17 cellular contexts compared by ENCODE assay signal in the genomic region with DNA sequence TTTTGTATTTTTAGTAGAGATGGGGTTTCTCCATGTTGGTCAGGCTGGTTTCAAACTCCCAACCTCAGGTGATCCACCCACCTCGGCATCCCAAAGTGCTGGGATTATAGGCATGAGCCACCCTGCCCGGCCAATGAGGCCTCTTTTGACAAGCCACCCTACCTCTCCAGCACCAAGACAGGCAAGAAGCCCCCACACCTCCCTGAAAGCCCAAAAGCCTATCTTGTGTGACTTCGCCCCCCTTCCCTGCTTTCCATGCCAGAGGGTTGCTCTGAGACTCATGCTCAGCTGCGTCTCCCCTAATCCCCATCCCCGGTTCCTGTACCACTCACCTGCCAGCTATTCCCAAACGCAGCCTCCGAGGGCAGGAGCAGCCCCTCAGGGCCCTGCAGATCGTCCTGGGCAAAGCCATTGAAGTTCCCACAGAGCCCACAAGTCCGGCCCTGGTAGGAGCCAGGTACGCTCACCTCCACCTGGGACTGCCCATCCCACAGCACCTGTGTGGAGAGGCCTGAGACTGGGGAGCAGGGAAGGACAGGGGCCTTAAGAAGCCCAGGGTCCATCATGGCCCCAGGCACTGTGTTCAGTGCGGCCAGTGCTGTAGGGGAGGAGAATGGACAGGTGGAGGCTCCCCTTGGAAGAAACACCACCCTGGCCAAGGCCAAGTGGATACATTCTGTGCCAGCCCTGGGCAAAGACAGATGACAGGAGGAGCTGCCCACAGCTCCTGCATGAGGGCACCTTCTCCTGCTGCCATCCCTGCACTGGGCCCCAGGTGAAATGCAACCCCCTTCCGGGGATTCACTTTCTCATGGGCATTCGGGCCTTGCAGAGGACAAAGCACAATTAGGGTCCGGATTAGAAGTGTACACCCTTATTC. TPM values are rescaled to one million over a fixed set of nuclear protein-coding genes. Genes with fewer than 3 reads are reported as not detected.
A peak's percentile ranks its signal among the peaks of the same experiment; 100 is the strongest.
DNase-seq lines count a peak whose midpoint lies in the region; ATAC-seq and TF ChIP-seq lines count a peak whose summit lies in the region.
"Had no signal": no experiment of that assay in that cellular context is flagged by ENCODE, and none has a peak within 500 bp of the region (broad histone marks: within the 10 kb centered on the region; RNA-seq: fewer than 3 reads in every experiment).

No MANE protein-coding gene starts in this region.

- no peak for TF ChIP-seq CTCF in PC-3 (conservative IDR thresholded peaks at IDR 0.05; ENCODE audit: low read depth, low read length)
- no peak for TF ChIP-seq CTCF in sigmoid colon (IDR thresholded peaks at IDR 0.05)
- no peak for TF ChIP-seq CTCF in endodermal cell (conservative IDR thresholded peaks at IDR 0.05)

- H3K4me2 ChIP-seq in PC-3 (ENCODE audit: low read length): peak overlapping the region; percentile 83

- CTCF ChIA-PET in PC-3 (lab: Charles Lee): interaction anchor here (0.6 to 1.8 kb wide), 2 partner anchors 16 to 19 kb away, joined by 3 to 9 read pairs; a partner anchor contains a TSS

- BruUV-seq in PC-3 (replicated peaks; lab: Mats Ljungman, UMichigan): no TSS peak

- no peak for TF ChIP-seq POLR2A in sigmoid colon (IDR thresholded peaks at IDR 0.05)

- H3K9me3 ChIP-seq in PC-3 (ENCODE audit: low read length): no peaks in the 10 kb centered on the region
- no peaks in the 10 kb centered on the region for H3K9me3 ChIP-seq in sigmoid colon
- H3K9me3 ChIP-seq in endodermal cell (ENCODE audit: control insufficient read depth, low read length): no peaks in the 10 kb centered on the region
- H3K9me3 ChIP-seq: BLaER1 treated with 17β-estradiol and CSF1 and Interleukin-3, amounts not matched to agents 10 nM and 100 nM had no signal

- no peak for ATAC-seq in activated naive CD8-positive, alpha-beta T cell treated with anti-CD3 and anti-CD28 coated beads, Interleukin-2, amount 10 ng/mL, durations not matched to agents 7 days and 5 days (ENCODE audit: low read depth)
- ATAC-seq in PC-3: no peak

- H3K27ac Mint-ChIP-seq in activated naive CD8-positive, alpha-beta T cell treated with anti-CD3 and anti-CD28 coated beads, Interleukin-2, amount 10 ng/mL, durations not matched to agents 7 days and 5 days: peak overlapping the region; percentile 58
- H3K27ac Mint-ChIP-seq in activated naive CD8-positive, alpha-beta T cell treated with anti-CD3 and anti-CD28 coated beads for 36 hours: no peak overlapping the region
- no peak overlapping the region for H3K27ac Mint-ChIP-seq in endodermal cell

- TF ChIP-seq EP300 in sigmoid colon (IDR thresholded peaks at IDR 0.05): no peak

- H3K9me3 Mint-ChIP-seq in activated naive CD8-positive, alpha-beta T cell treated with anti-CD3 and anti-CD28 coated beads, Interleukin-2, amount 10 ng/mL, durations not matched to agents 7 days and 5 days: no peaks in the 10 kb centered on the region
- H3K9me3 Mint-ChIP-seq in activated naive CD8-positive, alpha-beta T cell treated with anti-CD3 and anti-CD28 coated beads for 36 hours: peaks cover under 1% of the 10 kb centered on the region
- H3K9me3 Mint-ChIP-seq in endodermal cell: peaks cover 1% of the 10 kb centered on the region

- H4K20me1 ChIP-seq in PC-3 (ENCODE audit: low read length): no peaks in the 10 kb centered on the region

- H3K4me1 Mint-ChIP-seq in activated naive CD8-positive, alpha-beta T cell treated with anti-CD3 and anti-CD28 coated beads, Interleukin-2, amount 10 ng/mL, durations not matched to agents 7 days and 5 days: peaks cover 7% of the 10 kb centered on the region
- peaks cover under 1% of the 10 kb centered on the region for H3K4me1 Mint-ChIP-seq in activated naive CD8-positive, alpha-beta T cell treated with anti-CD3 and anti-CD28 coated beads for 36 hours
- H3K4me1 Mint-ChIP-seq in endodermal cell: no peaks in the 10 kb centered on the region

- H2AFZ ChIP-seq in PC-3 (ENCODE audit: low read length): no peak overlapping the region

- no peak overlapping the region for H3K9ac ChIP-seq in PC-3 (ENCODE audit: low read length)
- H3K9ac ChIP-seq in endodermal cell (ENCODE audit: extremely low read depth, low read length, poor library complexity, severe bottlenecking): no peak overlapping the region

- H3K79me2 ChIP-seq in PC-3 (ENCODE audit: low read length): no peaks in the 10 kb centered on the region

- DNase-seq in activated naive CD8-positive, alpha-beta T cell treated with anti-CD3 and anti-CD28 coated beads, Interleukin-2, amount 10 ng/mL, durations not matched to agents 7 days and 5 days: peak; percentile 32
- no peak for DNase-seq in activated naive CD8-positive, alpha-beta T cell treated with anti-CD3 and anti-CD28 coated beads for 36 hours
- DNase-seq in PC-3 (no peak), islet precursor cell (peak; percentile 42), sigmoid colon (peak; percentile 39), GDM1 (lab: John Stamatoyannopoulos, UW) (no peak), RPMI8226 (no peak), endodermal cell (no peak)
- DNase-seq: DMS 273 treated with DMSO at 0.1 percent for 48 hours, IMR-90, Kasumi-1, MM.1S, NCI-H1105, NCI-H1694, NCI-H2227 treated with DMSO at 0.1 percent for 48 hours, NCI-H524 had no signal

- H3K4me1 ChIP-seq in PC-3 (ENCODE audit: insufficient read depth, low read length) (peaks cover 15% of the 10 kb centered on the region), sigmoid colon (peaks cover 0 to 9% (median 3%) of the 10 kb centered on the region in 4 donors), endodermal cell (ENCODE audit: control insufficient read depth, insufficient read depth, low read length) (no peaks in the 10 kb centered on the region)

- no peaks in the 10 kb centered on the region for H3K36me3 Mint-ChIP-seq in activated naive CD8-positive, alpha-beta T cell treated with anti-CD3 and anti-CD28 coated beads, Interleukin-2, amount 10 ng/mL, durations not matched to agents 7 days and 5 days
- no peaks in the 10 kb centered on the region for H3K36me3 Mint-ChIP-seq in activated naive CD8-positive, alpha-beta T cell treated with anti-CD3 and anti-CD28 coated beads for 36 hours
- H3K36me3 Mint-ChIP-seq in endodermal cell (ENCODE audit: low read depth): peaks cover under 1% of the 10 kb centered on the region

- H3K36me3 ChIP-seq in PC-3 (ENCODE audit: low read depth, low read length) (no peaks in the 10 kb centered on the region), sigmoid colon (no peaks in the 10 kb centered on the region), endodermal cell (ENCODE audit: control insufficient read depth, insufficient read depth, low read length) (no peaks in the 10 kb centered on the region)
- H3K36me3 ChIP-seq: BLaER1 treated with 17β-estradiol and CSF1 and Interleukin-3, amounts not matched to agents 10 nM and 100 nM had no signal

- H3K4me3 ChIP-seq in PC-3 (ENCODE audit: low read length) (no peak overlapping the region), sigmoid colon (no peak overlapping the region), endodermal cell (ENCODE audit: low read length) (no peak overlapping the region)
- H3K4me3 ChIP-seq: BLaER1 treated with 17β-estradiol and CSF1 and Interleukin-3, amounts not matched to agents 10 nM and 100 nM had no signal

- no peak overlapping the region for H3K4me3 Mint-ChIP-seq in activated naive CD8-positive, alpha-beta T cell treated with anti-CD3 and anti-CD28 coated beads, Interleukin-2, amount 10 ng/mL, durations not matched to agents 7 days and 5 days
- no peak overlapping the region for H3K4me3 Mint-ChIP-seq in activated naive CD8-positive, alpha-beta T cell treated with anti-CD3 and anti-CD28 coated beads for 36 hours
- no peak overlapping the region for H3K4me3 Mint-ChIP-seq in endodermal cell

- peaks cover 5% of the 10 kb centered on the region for H3K27me3 Mint-ChIP-seq in activated naive CD8-positive, alpha-beta T cell treated with anti-CD3 and anti-CD28 coated beads, Interleukin-2, amount 10 ng/mL, durations not matched to agents 7 days and 5 days
- H3K27me3 Mint-ChIP-seq in activated naive CD8-positive, alpha-beta T cell treated with anti-CD3 and anti-CD28 coated beads for 36 hours: no peaks in the 10 kb centered on the region
- no peaks in the 10 kb centered on the region for H3K27me3 Mint-ChIP-seq in endodermal cell (ENCODE audit: insufficient read depth)

- WGBS in sigmoid colon, 2 donors: 91 to 94% methylated on average over 14 of the region's 14 CpGs
- WGBS in endodermal cell (ENCODE audit: insufficient coverage in 1 of 2, insufficient read length in 1 of 2), 2 experiments: 89 to 92% methylated on average over 12 to 14 of the region's 14 CpGs

- H3F3A ChIP-seq in PC-3 (ENCODE audit: low read length, unreplicated experiment): no peaks in the 10 kb centered on the region

- H3K27ac ChIP-seq in PC-3 (ENCODE audit: low read length) (no peak overlapping the region), sigmoid colon (no peak overlapping the region), endodermal cell (ENCODE audit: low read depth, low read length) (no peak overlapping the region)
- H3K27ac ChIP-seq: BLaER1 treated with 17β-estradiol and CSF1 and Interleukin-3, amounts not matched to agents 10 nM and 100 nM had no signal

- POLR2A ChIA-PET in activated naive CD8-positive, alpha-beta T cell treated with anti-CD3 and anti-CD28 coated beads, Interleukin-2, amount 10 ng/mL, durations not matched to agents 7 days and 5 days (lab: Charles Lee): interaction anchor here (0.8 to 1.4 kb wide), 3 partner anchors 10 to 16 kb away, joined by 3 to 4 read pairs (median 3); a partner anchor contains a TSS
- POLR2A ChIA-PET in PC-3 (lab: Charles Lee; ENCODE audit: unreplicated experiment): no interaction called here

- H3K9me2 ChIP-seq in PC-3 (replicated peaks; ENCODE audit: low read length): no peaks in the 10 kb centered on the region

- H3K27me3 ChIP-seq in PC-3 (ENCODE audit: low read length): no peaks in the 10 kb centered on the region
- no peaks in the 10 kb centered on the region for H3K27me3 ChIP-seq in sigmoid colon
- H3K27me3 ChIP-seq in endodermal cell (ENCODE audit: control insufficient read depth, insufficient read depth, low read length, poor library complexity, severe bottlenecking): no peaks in the 10 kb centered on the region
- H3K27me3 ChIP-seq: BLaER1 treated with 17β-estradiol and CSF1 and Interleukin-3, amounts not matched to agents 10 nM and 100 nM had no signal

- intact Hi-C loops in PC-3 (cut with micrococcal nuclease) (no loop called here), sigmoid colon (cut with DNase I) (no loop called here)

RNA-seq across cellular contexts. Expression of a gene that starts 15.8 kb away (rescaled TPM):
- 100 to 1,000 TPM; 134 TPM for total RNA-seq in activated naive CD8-positive, alpha-beta T cell treated with anti-CD3 and anti-CD28 coated beads, Interleukin-2, amount 10 ng/mL, durations not matched to agents 7 days and 5 days
- total RNA-seq in activated naive CD8-positive, alpha-beta T cell treated with anti-CD3 and anti-CD28 coated beads for 36 hours: 100 to 1,000 TPM; 125 to 127 TPM
- total RNA-seq in PC-3 (2014; rRNA removed): 129 and 131 TPM in 2 replicates
- 100 to 1,000 TPM in 3 of 4 donors, 10 to 100 TPM in 1; 96.7 to 138 (median 131) TPM for total RNA-seq in sigmoid colon
- 100 to 1,000 TPM; 148 to 214 (median 183) TPM for polyA plus RNA-seq in sigmoid colon
- 100 to 1,000 TPM; 122 to 157 TPM for total RNA-seq in endodermal cell
- polyA plus RNA-seq in endodermal cell (2013, experiment 1 of 2): 128 TPM
- polyA plus RNA-seq in endodermal cell (2013, experiment 2 of 2): 128 TPM

RNA-seq across cellular contexts. Expression of a gene that starts 32.0 kb away (rescaled TPM):
- under 1 TPM; 0.57 to 0.69 TPM for total RNA-seq in activated naive CD8-positive, alpha-beta T cell treated with anti-CD3 and anti-CD28 coated beads, Interleukin-2, amount 10 ng/mL, durations not matched to agents 7 days and 5 days
- under 1 TPM; 0.10 to 0.14 TPM for total RNA-seq in activated naive CD8-positive, alpha-beta T cell treated with anti-CD3 and anti-CD28 coated beads for 36 hours
- 3.2 and 3.4 TPM in 2 replicates for total RNA-seq in PC-3 (2014; rRNA removed)
- total RNA-seq in sigmoid colon: under 1 TPM in 3 of 4 donors, not detected in 1; 0.14 to 0.36 (median 0.28) TPM
- polyA plus RNA-seq in sigmoid colon: under 1 TPM in 1 of 3 donors, not detected in 2; 0.42 TPM
- total RNA-seq in endodermal cell: 10 to 100 TPM; 21.1 to 33.3 TPM
- polyA plus RNA-seq in endodermal cell (2013, experiment 1 of 2): 8.3 TPM
- 6.5 TPM for polyA plus RNA-seq in endodermal cell (2013, experiment 2 of 2)
- total RNA-seq: IMR-90 had no signal

RNA-seq across cellular contexts. Expression of a gene that starts 48.3 kb away (rescaled TPM):
- not detected for total RNA-seq in activated naive CD8-positive, alpha-beta T cell treated with anti-CD3 and anti-CD28 coated beads, Interleukin-2, amount 10 ng/mL, durations not matched to agents 7 days and 5 days
- total RNA-seq in activated naive CD8-positive, alpha-beta T cell treated with anti-CD3 and anti-CD28 coated beads for 36 hours: under 1 TPM; 0.12 to 0.23 TPM
- total RNA-seq in PC-3 (2014; rRNA removed) (88.7 and 121 TPM in 2 replicates), sigmoid colon (100 to 1,000 TPM in 3 of 4 donors, 10 to 100 TPM in 1; 95.3 to 489 (median 242) TPM), endodermal cell (10 to 100 TPM in 1 of 2 donors, 1 to 10 TPM in 1; 6.6 to 11.5 TPM)
- polyA plus RNA-seq in sigmoid colon: 10 to 100 TPM in 1 of 3 donors, 1 to 10 TPM in 1, under 1 TPM in 1; 0.69 to 12.6 (median 5.4) TPM
- 25.3 TPM for polyA plus RNA-seq in endodermal cell (2013, experiment 1 of 2)
- 28.7 TPM for polyA plus RNA-seq in endodermal cell (2013, experiment 2 of 2)

RNA-seq across cellular contexts. Expression of a gene that starts 59.3 kb away (rescaled TPM):
- 1 to 10 TPM; 7.7 to 8.2 TPM for total RNA-seq in activated naive CD8-positive, alpha-beta T cell treated with anti-CD3 and anti-CD28 coated beads, Interleukin-2, amount 10 ng/mL, durations not matched to agents 7 days and 5 days
- 1 to 10 TPM; 3.8 to 4.0 TPM for total RNA-seq in activated naive CD8-positive, alpha-beta T cell treated with anti-CD3 and anti-CD28 coated beads for 36 hours
- total RNA-seq in PC-3 (2014; rRNA removed) (12.2 and 15.3 TPM in 2 replicates), sigmoid colon (10 to 100 TPM in 1 of 4 donors, 1 to 10 TPM in 3; 6.0 to 15.3 (median 8.1) TPM), endodermal cell (under 1 TPM; 0.31 to 0.53 TPM)
- 10 to 100 TPM in 1 of 3 donors, 1 to 10 TPM in 2; 4.6 to 11.3 (median 4.8) TPM for polyA plus RNA-seq in sigmoid colon
- 0.14 TPM for polyA plus RNA-seq in endodermal cell (2013, experiment 1 of 2)
- 0.17 TPM for polyA plus RNA-seq in endodermal cell (2013, experiment 2 of 2)

Comparison
In these comparisons a context has a peak if more than half of its experiments do, and no peak if none do; other contexts are left out.
1. DNase-seq: peak in activated naive CD8-positive, alpha-beta T cell treated with anti-CD3 and anti-CD28 coated beads, Interleukin-2, amount 10 ng/mL, durations not matched to agents 7 days and 5 days (single experiment), islet precursor cell (single experiment) and sigmoid colon (single experiment); none in activated naive CD8-positive, alpha-beta T cell treated with anti-CD3 and anti-CD28 coated beads for 36 hours (single experiment), PC-3 (single experiment), GDM1 (single experiment), RPMI8226 (single experiment) and endodermal cell (single experiment).
2. RNA of a gene that starts 48.3 kb away (total RNA-seq): 95.3 to 489 TPM in sigmoid colon, 88.7 to 121 TPM in PC-3 and 6.6 to 11.5 TPM in endodermal cell; 0.12 to 0.23 TPM in activated naive CD8-positive, alpha-beta T cell treated with anti-CD3 and anti-CD28 coated beads for 36 hours and not detected in activated naive CD8-positive, alpha-beta T cell treated with anti-CD3 and anti-CD28 coated beads, Interleukin-2, amount 10 ng/mL, durations not matched to agents 7 days and 5 days; every median in the first group is over 4 times any median in the second.